21 cellular contexts compared by ENCODE assay signal in the genomic region with DNA sequence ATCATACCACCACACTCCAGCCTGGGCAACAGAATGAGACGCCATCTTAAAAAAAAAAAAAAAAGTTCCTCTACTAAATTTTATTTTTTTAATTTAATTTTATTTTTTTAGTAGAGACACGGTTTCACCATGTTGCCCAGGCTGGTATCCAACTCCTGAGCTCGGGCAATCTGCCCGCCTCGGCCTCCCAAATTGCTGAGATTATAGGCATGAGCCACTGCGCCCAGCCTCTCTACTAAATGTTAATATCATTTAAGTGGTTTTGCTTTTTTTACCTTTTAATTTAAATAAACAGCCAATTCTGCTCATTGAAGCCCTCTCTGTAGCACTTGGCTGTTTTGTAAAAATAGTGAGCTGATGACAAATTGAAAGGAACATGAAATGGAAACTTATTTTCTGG. TPM values are rescaled to one million over a fixed set of nuclear protein-coding genes. Genes with fewer than 3 reads are reported as not detected.
DNase-seq lines count a peak whose midpoint lies in the region; ATAC-seq and TF ChIP-seq lines count a peak whose summit lies in the region.
"Had no signal": no experiment of that assay in that cellular context is flagged by ENCODE, and none has a peak within 500 bp of the region (broad histone marks: within the 10 kb centered on the region; RNA-seq: fewer than 3 reads in every experiment).

No MANE protein-coding gene starts in this region.

- TF ChIP-seq CTCF in heart left ventricle (IDR thresholded peaks at IDR 0.05) (no peak), osteoblast (IDR thresholded peaks at IDR 0.05; ENCODE audit: extremely low read depth, low read depth, low read length) (no peak), tibial artery (IDR thresholded peaks at IDR 0.05) (no peak), dorsolateral prefrontal cortex (IDR thresholded peaks at IDR 0.05 in 54 of 56, conservative IDR thresholded peaks at IDR 0.05 in 2 of 56; ENCODE audit: low read depth in 1 of 56, partially characterized antibody in 56 of 56) (no peak)

- peak overlapping the region; percentile 80 for H3K4me2 ChIP-seq in osteoblast (ENCODE audit: insufficient read depth, low read length)
- H3K4me2 ChIP-seq: SK-N-SH had no signal

- no peaks in the 10 kb centered on the region for H4K20me1 ChIP-seq in osteoblast (ENCODE audit: insufficient read depth, low read length)

- H3K4me1 Mint-ChIP-seq in activated naive CD8-positive, alpha-beta T cell treated with anti-CD3 and anti-CD28 coated beads, Interleukin-2, amount 50 U/mL, for 24 hours, result peaks cover 10% of the 10 kb centered on the region

- DNase-seq in heart left ventricle, result peak in 1 of 5 donors; percentile 33
- no peak for DNase-seq in left ventricle myocardium superior
- DNase-seq in activated naive CD8-positive, alpha-beta T cell treated with anti-CD3 and anti-CD28 coated beads, Interleukin-2, amount 50 U/mL, for 24 hours, result no peak
- no peak for DNase-seq in osteoblast (ENCODE audit: insufficient read length, low spot score, missing footprints)
- DNase-seq in tibial artery, result no peak
- no peak for DNase-seq in NCI-H2196 treated with DMSO at 0.1 percent for 48 hours (lab: John Stamatoyannopoulos, UW; ENCODE audit: unreplicated experiment)
- no peak for DNase-seq in dorsolateral prefrontal cortex
- no peak for DNase-seq in amygdala (lab: John Stamatoyannopoulos, UW)
- DNase-seq: NCI-H1436 treated with DMSO at 0.1 percent for 48 hours, T-helper 9 cell had no signal

- H3K79me2 ChIP-seq in osteoblast (ENCODE audit: insufficient read depth, low read length), result no peaks in the 10 kb centered on the region

- H3K36me3 ChIP-seq in heart left ventricle (no peaks in the 10 kb centered on the region), osteoblast (ENCODE audit: insufficient read depth, low read length) (no peaks in the 10 kb centered on the region), tibial artery (peaks cover 0 to 4% (median 0%) of the 10 kb centered on the region in 3 donors)

- ATAC-seq in heart left ventricle (peak in 1 of 4 donors; percentile 1), left ventricle myocardium superior (no peak)
- ATAC-seq in activated naive CD8-positive, alpha-beta T cell treated with anti-CD3 and anti-CD28 coated beads, Interleukin-2, amount 50 U/mL, for 24 hours, result no peak

- peaks cover 4% of the 10 kb centered on the region for H3K27me3 Mint-ChIP-seq in activated naive CD8-positive, alpha-beta T cell treated with anti-CD3 and anti-CD28 coated beads, Interleukin-2, amount 50 U/mL, for 24 hours
- H3K27me3 Mint-ChIP-seq: activated CD4-positive, alpha-beta T cell treated with anti-CD3 and anti-CD28 coated beads for 36 hours had no signal

- peak overlapping the region; percentile 26 for H3K4me3 Mint-ChIP-seq in activated naive CD8-positive, alpha-beta T cell treated with anti-CD3 and anti-CD28 coated beads, Interleukin-2, amount 50 U/mL, for 24 hours
- H3K4me3 Mint-ChIP-seq: activated CD4-positive, alpha-beta T cell treated with anti-CD3 and anti-CD28 coated beads for 36 hours had no signal

- no peak for TF ChIP-seq POLR2A in heart left ventricle (IDR thresholded peaks at IDR 0.05)

- H3K4me3 ChIP-seq in heart left ventricle, result no peak overlapping the region
- peak overlapping the region; percentile 57 for H3K4me3 ChIP-seq in osteoblast (ENCODE audit: insufficient read depth, low read length)
- no peak overlapping the region for H3K4me3 ChIP-seq in tibial artery
- peak overlapping the region in 10 of 59 donors; percentile 10 to 49 (median 40) for H3K4me3 ChIP-seq in dorsolateral prefrontal cortex
- H3K4me3 ChIP-seq: lung, smooth muscle cell had no signal

- H3K9me3 ChIP-seq in heart left ventricle (no peaks in the 10 kb centered on the region), osteoblast (ENCODE audit: low read depth, low read length) (no peaks in the 10 kb centered on the region), tibial artery (no peaks in the 10 kb centered on the region)
- H3K9me3 ChIP-seq: SK-N-SH had no signal

- peak overlapping the region; percentile 69 for H2AFZ ChIP-seq in osteoblast (ENCODE audit: low read length)

- no peaks in the 10 kb centered on the region for H3K9me3 Mint-ChIP-seq in activated naive CD8-positive, alpha-beta T cell treated with anti-CD3 and anti-CD28 coated beads, Interleukin-2, amount 50 U/mL, for 24 hours
- H3K9me3 Mint-ChIP-seq: activated naive CD4-positive, alpha-beta T cell treated with anti-CD3 and anti-CD28 coated beads, Interleukin-2, amount 50 U/mL, for 72 hours had no signal

- intact Hi-C loops in heart left ventricle (cut with DNase I) (loop anchor here in 8 of 10 donors (1.0 to 5.0 kb wide), 7 partner anchors 81 to 166 kb away; no protein-coding TSS in a partner anchor), left ventricle myocardium superior (cut with micrococcal nuclease) (loop anchor here (5.0 kb wide), 1 partner anchor 161 kb away; no protein-coding TSS in a partner anchor), tibial artery (cut with DNase I; ENCODE audit: low total_unique reads) (no loop called here), dorsolateral prefrontal cortex (cut with DNase I) (loop anchor here (5.0 to 10.0 kb wide), 2 partner anchors 161 to 263 kb away; no protein-coding TSS in a partner anchor)

- H3K4me1 ChIP-seq in heart left ventricle (peaks cover 0 to 27% (median 17%) of the 10 kb centered on the region in 12 donors), osteoblast (ENCODE audit: insufficient read depth, low read length) (peaks cover 4% of the 10 kb centered on the region), tibial artery (peaks cover 0 to 18% (median 13%) of the 10 kb centered on the region in 4 donors)

- peak overlapping the region; percentile 62 for H3K27ac Mint-ChIP-seq in activated naive CD8-positive, alpha-beta T cell treated with anti-CD3 and anti-CD28 coated beads, Interleukin-2, amount 50 U/mL, for 24 hours

- H3K27me3 ChIP-seq in heart left ventricle (no peaks in the 10 kb centered on the region), osteoblast (ENCODE audit: insufficient read depth, low read length) (peaks cover 13% of the 10 kb centered on the region), tibial artery (no peaks in the 10 kb centered on the region), dorsolateral prefrontal cortex (no peaks in the 10 kb centered on the region)

- H3K27ac ChIP-seq in heart left ventricle, result peak overlapping the region in 10 of 12 donors; percentile 56 to 89 (median 82)
- no peak overlapping the region for H3K27ac ChIP-seq in osteoblast (ENCODE audit: low read depth, low read length)
- peak overlapping the region; percentile 72 to 76 for H3K27ac ChIP-seq in tibial artery
- no peak overlapping the region for H3K27ac ChIP-seq in dorsolateral prefrontal cortex

- no peaks in the 10 kb centered on the region for H3K36me3 Mint-ChIP-seq in activated naive CD8-positive, alpha-beta T cell treated with anti-CD3 and anti-CD28 coated beads, Interleukin-2, amount 50 U/mL, for 24 hours (ENCODE audit: low read depth)
- H3K36me3 Mint-ChIP-seq: activated naive CD4-positive, alpha-beta T cell treated with anti-CD3 and anti-CD28 coated beads, Interleukin-2, amount 50 U/mL, for 72 hours had no signal

- 53 to 63% (median 58%) methylated on average over 6 of the region's 6 CpGs for WGBS in heart left ventricle, 4 donors

RNA-seq across cellular contexts. Expression of a gene that starts 9.2 kb away (rescaled TPM):
- 1 to 10 TPM; 1.1 to 7.3 (median 3.6) TPM for total RNA-seq in heart left ventricle
- 1 to 10 TPM; 5.6 TPM for polyA plus RNA-seq in heart left ventricle
- 3.2 TPM for total RNA-seq in left ventricle myocardium superior
- 0.36 TPM in 1 of 2 replicates, not detected in the other for total RNA-seq in osteoblast
- total RNA-seq in dorsolateral prefrontal cortex, result 1 to 10 TPM in 110 of 120 experiments, under 1 TPM in 10; 0.40 to 6.6 (median 2.1) TPM
- total RNA-seq: HT1080 had no signal

RNA-seq across cellular contexts. Expression of a gene that starts 15.0 kb away (rescaled TPM):
- total RNA-seq in heart left ventricle, result not detected
- polyA plus RNA-seq in heart left ventricle, result not detected
- not detected for total RNA-seq in left ventricle myocardium superior
- not detected in 2 replicates for total RNA-seq in osteoblast
- total RNA-seq in dorsolateral prefrontal cortex, result not detected
- total RNA-seq: activated CD4-positive, alpha-beta T cell treated with anti-CD3 and anti-CD28 coated beads for 36 hours; activated naive CD4-positive, alpha-beta T cell treated with anti-CD3 and anti-CD28 coated beads, Interleukin-2, amount 50 U/mL, for 72 hours; HT1080; LHCN-M2; lung; myocyte; osteocyte; smooth muscle cell had no signal
- polyA plus RNA-seq: esophagus, lung, SK-N-SH, smooth muscle cell, thymus had no signal

RNA-seq across cellular contexts. Expression of a gene that starts 46.1 kb away (rescaled TPM):
- total RNA-seq in heart left ventricle (100 to 1,000 TPM in 8 of 9 donors, 10 to 100 TPM in 1; 78.7 to 151 (median 111) TPM), left ventricle myocardium superior (101 TPM), osteoblast (48.3 and 51.8 TPM in 2 replicates), dorsolateral prefrontal cortex (100 to 1,000 TPM in 13 of 120 experiments, 10 to 100 TPM in 107; 39.2 to 124 (median 80.4) TPM)
- 100 to 1,000 TPM in 1 of 2 donors, 10 to 100 TPM in 1; 87.6 to 128 TPM for polyA plus RNA-seq in heart left ventricle

Comparison
In these comparisons a context has a peak if more than half of its experiments do, and no peak if none do; other contexts are left out.
1. H3K27ac ChIP-seq: peak in heart left ventricle (10 of 12) and tibial artery (2 of 2); none in osteoblast (single experiment) and dorsolateral prefrontal cortex (0 of 59).